In genomic region chr1:50646526-50646925, GRCh38 we compare ENCODE assay signal across 31 cellular contexts.
DNase-seq lines count a peak whose midpoint lies in the region; ATAC-seq, FAIRE-seq and TF ChIP-seq lines count a peak whose summit lies in the region.
"Had no signal": no experiment of that assay in that cellular context is flagged by ENCODE, and none has a peak within 500 bp of the region (broad histone marks: within the 10 kb centered on the region; RNA-seq: fewer than 3 reads in every experiment).

No MANE protein-coding gene starts in this region.

- H2BK12ac ChIP-seq in mesenchymal stem cell (ENCODE audit: low read length in 2 of 2), result no peak overlapping the region

- H3K27ac ChIP-seq in K562 (ENCODE audit: extremely low read depth, low read depth, low read length), result no peak overlapping the region
- H3K27ac ChIP-seq in mesenchymal stem cell (ENCODE audit: low read length, poor library complexity, severe bottlenecking), result no peak overlapping the region
- H3K27ac ChIP-seq: 22Rv1; A549; BLaER1; BLaER1 treated with 17β-estradiol and CSF1 and Interleukin-3, amounts not matched to agents 10 nM and 100 nM; C4-2B had no signal

- H3K4me3 ChIP-seq in K562 (no peak overlapping the region), mesenchymal stem cell (ENCODE audit: insufficient read depth in 1 of 2, low read depth in 1 of 2, low read length in 2 of 2) (no peak overlapping the region)
- H3K4me3 ChIP-seq: A549; BLaER1; BLaER1 treated with 17β-estradiol and CSF1 and Interleukin-3, amounts not matched to agents 10 nM and 100 nM had no signal

- no peak overlapping the region for H2BK15ac ChIP-seq in mesenchymal stem cell (ENCODE audit: low read depth, poor library complexity, severe bottlenecking)

- H2AK5ac ChIP-seq in mesenchymal stem cell (ENCODE audit: low read length, severe bottlenecking), result no peak overlapping the region

- CTCF ChIA-PET in K562 (lab: Yijun Ruan, JAX; ENCODE audit: low intra/inter-chr PET ratio), result no interaction called here

- no peaks in the 10 kb centered on the region for H3K9me3 ChIP-seq in K562 (replicated peaks; ENCODE audit: control insufficient read depth, insufficient read depth, low read depth, low read length)
- no peaks in the 10 kb centered on the region for H3K9me3 ChIP-seq in mesenchymal stem cell (ENCODE audit: control insufficient read depth, low read length)
- H3K9me3 ChIP-seq: A549, BE2C, BLaER1, Caco-2 had no signal

- no peak overlapping the region for H2BK5ac ChIP-seq in mesenchymal stem cell (ENCODE audit: low read depth, low read length, poor library complexity, severe bottlenecking)

- TF ChIP-seq CTCF in K562 (IDR thresholded peaks at IDR 0.05 in 2 of 3, conservative IDR thresholded peaks at IDR 0.05 in 1 of 3; ENCODE audit: insufficient read depth in 2 of 3, low read depth in 1 of 3, low read length in 3 of 3), result no peak

- H3K18ac ChIP-seq in mesenchymal stem cell (ENCODE audit: low read depth in 1 of 2, low read length in 2 of 2), result no peak overlapping the region

- intact Hi-C loops in K562 (cut with micrococcal nuclease), result no loop called here

- no peak overlapping the region for H3K14ac ChIP-seq in mesenchymal stem cell (ENCODE audit: low read length in 2 of 2)

- no peak for FAIRE-seq in K562 (lab: Jason Lieb, UNC)
- FAIRE-seq: A204.1, A549, D721Med had no signal

- peaks cover 1% of the 10 kb centered on the region for H3K79me1 ChIP-seq in mesenchymal stem cell (replicated peaks; ENCODE audit: low read length, poor library complexity, severe bottlenecking)

- no peaks in the 10 kb centered on the region for H3K27me3 ChIP-seq in K562 (ENCODE audit: control insufficient read depth in 2 of 2, insufficient read depth in 2 of 2, low read length in 2 of 2)
- H3K27me3 ChIP-seq in mesenchymal stem cell (ENCODE audit: control insufficient read depth in 1 of 2, insufficient read depth in 1 of 2, low read length in 2 of 2), result no peaks in the 10 kb centered on the region
- H3K27me3 ChIP-seq: BE2C; BLaER1; BLaER1 treated with 17β-estradiol and CSF1 and Interleukin-3, amounts not matched to agents 10 nM and 100 nM had no signal

- no peak overlapping the region for H3K23ac ChIP-seq in mesenchymal stem cell (ENCODE audit: low read length in 2 of 2)

- no peaks in the 10 kb centered on the region for H3K79me2 ChIP-seq in K562 (ENCODE audit: control insufficient read depth, insufficient read depth, low read length)

- no peak for TF ChIP-seq POLR2A in K562 (conservative IDR thresholded peaks at IDR 0.05)

- H3K9ac ChIP-seq in K562 (ENCODE audit: insufficient read depth in 1 of 2, low read depth in 2 of 2, low read length in 2 of 2), result no peak overlapping the region
- no peak overlapping the region for H3K9ac ChIP-seq in mesenchymal stem cell (ENCODE audit: low read length)
- H3K9ac ChIP-seq: BLaER1; BLaER1 treated with 17β-estradiol and CSF1 and Interleukin-3, amounts not matched to agents 10 nM and 100 nM had no signal

- no peak for TF ChIP-seq EP300 in K562 (IDR thresholded peaks at IDR 0.05; ENCODE audit: low read length)

- no peak overlapping the region for H2BK120ac ChIP-seq in mesenchymal stem cell (ENCODE audit: low read depth, low read length)

- no peaks in the 10 kb centered on the region for H3K9me1 ChIP-seq in K562 (ENCODE audit: control insufficient read depth, insufficient read depth, low read length)

- no peak overlapping the region for H4K91ac ChIP-seq in mesenchymal stem cell (ENCODE audit: low read length)

- 87% methylated on average over 2 of the region's 2 CpGs for WGBS in K562 (ENCODE audit: insufficient coverage, low coverage, missing lambda C conversion rate)
- WGBS in mesenchymal stem cell, result 90% methylated on average over 2 of the region's 2 CpGs

- BruUV-seq in K562 (replicated peaks; lab: Mats Ljungman, UMichigan), result no TSS peak

- ATAC-seq in K562, result no peak
- no peak for ATAC-seq in HG02763 (IDR thresholded peaks at IDR 0.05; ENCODE audit: unreplicated experiment)
- ATAC-seq: A549; CD8-positive, alpha-beta T cell had no signal

- no peaks in the 10 kb centered on the region for H4K20me1 ChIP-seq in K562 (replicated peaks; ENCODE audit: control insufficient read depth, insufficient read depth, low read length)
- H4K20me1 ChIP-seq: BLaER1; BLaER1 treated with 17β-estradiol and CSF1 and Interleukin-3, amounts not matched to agents 10 nM and 100 nM had no signal

- H2AFZ ChIP-seq in K562 (ENCODE audit: low read depth, low read length), result no peak overlapping the region
- no peak overlapping the region for H2AFZ ChIP-seq in mesenchymal stem cell (ENCODE audit: low read depth, low read length)

- H3K4me1 ChIP-seq in K562 (replicated peaks in 1 of 2; ENCODE audit: control insufficient read depth in 2 of 2, insufficient read depth in 2 of 2, low read length in 2 of 2), result no peaks in the 10 kb centered on the region
- peaks cover 7% of the 10 kb centered on the region for H3K4me1 ChIP-seq in mesenchymal stem cell (ENCODE audit: control insufficient read depth, insufficient read depth, low read depth, low read length)
- H3K4me1 ChIP-seq: BE2C; BLaER1; BLaER1 treated with 17β-estradiol and CSF1 and Interleukin-3, amounts not matched to agents 10 nM and 100 nM; Caco-2 had no signal

- H3K4me2 ChIP-seq in K562 (ENCODE audit: insufficient read depth, low read length) (no peak overlapping the region), mesenchymal stem cell (ENCODE audit: low read length, poor library complexity, severe bottlenecking) (no peak overlapping the region)
- H3K4me2 ChIP-seq: A549; BLaER1; BLaER1 treated with 17β-estradiol and CSF1 and Interleukin-3, amounts not matched to agents 10 nM and 100 nM had no signal

- DNase-seq in K562 (ENCODE audit: extremely low read depth in 1 of 4, low spot score in 3 of 4) (no peak), mesenchymal stem cell (peak; percentile 13), MV-4-11 (lab: John Stamatoyannopoulos, UW) (no peak)
- DNase-seq: 8988T; ACHN; AML-193; BE2C; C1 segment of cervical spinal cord; Caco-2; Calu3; CD4-positive, alpha-beta memory T cell; CD4-positive, alpha-beta T cell; CD4-positive, CD25-positive, alpha-beta regulatory T cell; CD8-positive, alpha-beta memory T cell; CD8-positive, alpha-beta T cell; COR-L47; DMS 273 treated with DMSO at 0.1 percent for 48 hours; DMS153; DMS53; DMS79; DMS79 treated with DMSO at 0.1 percent for 48 hours; DND-41; EL had no signal

- TF ChIP-seq RAD21 in K562 (CRISPR knock-in tag; conservative IDR thresholded peaks at IDR 0.05 in 1 of 2, IDR thresholded peaks at IDR 0.05 in 1 of 2), result no peak

- in situ Hi-C loops in K562 (cut with MboI), result no loop called here

- peaks cover 16% of the 10 kb centered on the region for H3K36me3 ChIP-seq in K562 (ENCODE audit: control insufficient read depth, insufficient read depth, low read length)
- peaks cover 0 to 4% of the 10 kb centered on the region in 2 experiments for H3K36me3 ChIP-seq in mesenchymal stem cell (ENCODE audit: control insufficient read depth in 1 of 2, insufficient read depth in 2 of 2, low read depth in 1 of 2, low read length in 2 of 2)
- H3K36me3 ChIP-seq: BE2C had no signal

- POLR2A ChIA-PET in K562 (lab: Yijun Ruan, JAX), result interaction anchor here (0.5 kb wide), 1 partner anchor 1084 kb away, joined by 3 read pairs; no protein-coding TSS in a partner anchor

- H4K8ac ChIP-seq in mesenchymal stem cell (ENCODE audit: low read length), result no peak overlapping the region

- H3K4ac ChIP-seq in mesenchymal stem cell (ENCODE audit: low read depth in 1 of 2, low read length in 2 of 2), result no peak overlapping the region

TF ChIP-seq in K562, 482 proteins besides CTCF, POLR2A, EP300 and RAD21 (continues in another document):
- no peak for TF ChIP-seq ILK (tag; IDR thresholded peaks at IDR 0.05; ENCODE audit: borderline replicate concordance, low read depth)
- no peak for TF ChIP-seq NR0B1 (IDR thresholded peaks at IDR 0.05; ENCODE audit: partially characterized antibody)
- no peak for TF ChIP-seq STAT5A (IDR thresholded peaks at IDR 0.05; ENCODE audit: borderline replicate concordance, low read length)
- no peak for TF ChIP-seq NR3C1 (CRISPR knock-in tag; IDR thresholded peaks at IDR 0.05)
- no peak for TF ChIP-seq NUFIP1 (IDR thresholded peaks at IDR 0.05; ENCODE audit: partially characterized antibody)
- peak; percentile 72 for TF ChIP-seq MEIS2 (IDR thresholded peaks at IDR 0.05; ENCODE audit: partially characterized antibody)
- TF ChIP-seq, protein P1, sequence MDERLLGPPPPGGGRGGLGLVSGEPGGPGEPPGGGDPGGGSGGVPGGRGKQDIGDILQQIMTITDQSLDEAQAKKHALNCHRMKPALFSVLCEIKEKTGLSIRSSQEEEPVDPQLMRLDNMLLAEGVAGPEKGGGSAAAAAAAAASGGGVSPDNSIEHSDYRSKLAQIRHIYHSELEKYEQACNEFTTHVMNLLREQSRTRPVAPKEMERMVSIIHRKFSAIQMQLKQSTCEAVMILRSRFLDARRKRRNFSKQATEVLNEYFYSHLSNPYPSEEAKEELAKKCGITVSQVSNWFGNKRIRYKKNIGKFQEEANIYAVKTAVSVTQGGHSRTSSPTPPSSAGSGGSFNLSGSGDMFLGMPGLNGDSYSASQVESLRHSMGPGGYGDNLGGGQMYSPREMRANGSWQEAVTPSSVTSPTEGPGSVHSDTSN (CRISPR knock-in tag; IDR thresholded peaks at IDR 0.05; ENCODE audit: low read depth), result no peak
- TF ChIP-seq, protein P1 (tag; conservative IDR thresholded peaks at IDR 0.05; ENCODE audit: low read depth), result peak; percentile 76
- TF ChIP-seq ZNF354B (CRISPR knock-in tag; IDR thresholded peaks at IDR 0.05), result no peak
- no peak for TF ChIP-seq ZFP1 (CRISPR knock-in tag; IDR thresholded peaks at IDR 0.05)
